In genomic region chr17:56595831-56596740, GRCh38 we compare ENCODE assay signal across 8 cellular contexts. TPM values are rescaled to one million over a fixed set of nuclear protein-coding genes. Genes with fewer than 3 reads are reported as not detected.
DNase-seq lines count a peak whose midpoint lies in the region; ATAC-seq and TF ChIP-seq lines count a peak whose summit lies in the region.

No MANE protein-coding gene starts in this region.

- peak overlapping the region; percentile 92 for H3K27ac Mint-ChIP-seq in CD8-positive, alpha-beta T cell
- no peak overlapping the region for H3K27ac Mint-ChIP-seq in nephron progenitor cell

- TF ChIP-seq CTCF in CD8-positive, alpha-beta T cell (IDR thresholded peaks at IDR 0.05), result no peak
- TF ChIP-seq CTCF in brain microvascular endothelial cell (IDR thresholded peaks at IDR 0.05; ENCODE audit: low read depth, low read length, missing control alignments) (no peak), nephron progenitor cell (IDR thresholded peaks at IDR 0.05) (no peak)

- CTCF ChIA-PET in CD8-positive, alpha-beta T cell (lab: Charles Lee), result interaction anchor here (1.4 to 4.8 kb wide), 6 partner anchors 8 to 185 kb away, joined by 4 to 63 read pairs (median 30); no protein-coding TSS in a partner anchor

- no peaks in the 10 kb centered on the region for H3K9me3 Mint-ChIP-seq in CD8-positive, alpha-beta T cell
- H3K9me3 Mint-ChIP-seq in nephron progenitor cell, result no peaks in the 10 kb centered on the region

- POLR2A ChIA-PET in CD8-positive, alpha-beta T cell (lab: Charles Lee), result interaction anchor here (0.6 to 1.3 kb wide), 5 partner anchors 9 to 238 kb away, joined by 3 to 5 read pairs (median 3); partner anchors contain the start of genes C17orf67 and DGKE

- in situ Hi-C loops in brain microvascular endothelial cell (cut with HindIII; ENCODE audit: low pct_ligation_motif_present, low sequenced_read_pairs), result no loop called here

- H3K36me3 ChIP-seq in CD8-positive, alpha-beta T cell (ENCODE audit: insufficient read depth, low read length), result no peaks in the 10 kb centered on the region
- no peaks in the 10 kb centered on the region for H3K36me3 ChIP-seq in brain microvascular endothelial cell (replicated peaks)

- peak overlapping the region; percentile 86 for H3K4me3 Mint-ChIP-seq in CD8-positive, alpha-beta T cell
- peak overlapping the region; percentile 83 for H3K4me3 Mint-ChIP-seq in nephron progenitor cell

- peak overlapping the region; percentile 79 for H3K4me3 ChIP-seq in CD8-positive, alpha-beta T cell (ENCODE audit: low read depth, low read length)
- H3K4me3 ChIP-seq in brain microvascular endothelial cell (ENCODE audit: low read depth, low read length), result peak overlapping the region; percentile 26

- peaks cover 51% of the 10 kb centered on the region for H3K4me1 Mint-ChIP-seq in CD8-positive, alpha-beta T cell (ENCODE audit: low read depth)
- peaks cover 39% of the 10 kb centered on the region for H3K4me1 Mint-ChIP-seq in nephron progenitor cell

- intact Hi-C loops in CD8-positive, alpha-beta T cell (cut with DNase I, micrococcal nuclease), result loop anchor here (10.0 kb wide), 2 partner anchors 379 to 1739 kb away; partner anchors contain the start of gene SCPEP1 (in 1 of the 2)

- peak overlapping the region; percentile 56 for H3K27ac ChIP-seq in CD8-positive, alpha-beta T cell (ENCODE audit: low read depth, low read length)
- H3K27ac ChIP-seq in brain microvascular endothelial cell, result no peak overlapping the region

- H3K36me3 Mint-ChIP-seq in CD8-positive, alpha-beta T cell, result no peaks in the 10 kb centered on the region
- no peaks in the 10 kb centered on the region for H3K36me3 Mint-ChIP-seq in nephron progenitor cell (ENCODE audit: low read depth)

- DNase-seq in CD8-positive, alpha-beta T cell, result peak in 3 of 7 experiments; percentile 16 to 66 (median 20)
- DNase-seq in LHCN-M2 (ENCODE audit: low read depth), result peak; percentile 84
- no peak for DNase-seq in brain microvascular endothelial cell
- DNase-seq in nephron progenitor cell, result peak; percentile 69

- no peak for ATAC-seq in CD8-positive, alpha-beta T cell
- ATAC-seq in HG03280 (IDR thresholded peaks at IDR 0.05; ENCODE audit: unreplicated experiment), result no peak
- ATAC-seq in HG03460 (IDR thresholded peaks at IDR 0.05; ENCODE audit: unreplicated experiment), result no peak
- ATAC-seq in GM21825 (IDR thresholded peaks at IDR 0.05; ENCODE audit: unreplicated experiment), result no peak
- ATAC-seq in HG02973 (IDR thresholded peaks at IDR 0.05; ENCODE audit: unreplicated experiment), result no peak

- peaks cover 21% of the 10 kb centered on the region for H3K27me3 Mint-ChIP-seq in CD8-positive, alpha-beta T cell (ENCODE audit: low read depth)
- H3K27me3 Mint-ChIP-seq in nephron progenitor cell (ENCODE audit: low read depth, poor library complexity), result peaks cover 57% of the 10 kb centered on the region

- H3K4me1 ChIP-seq in CD8-positive, alpha-beta T cell (ENCODE audit: insufficient read depth, low read length), result peaks cover 40% of the 10 kb centered on the region

- H3K9me3 ChIP-seq in CD8-positive, alpha-beta T cell (ENCODE audit: low read length), result no peaks in the 10 kb centered on the region

- H3K27me3 ChIP-seq in CD8-positive, alpha-beta T cell (ENCODE audit: insufficient read depth, low read length), result no peaks in the 10 kb centered on the region
- peaks cover 17% of the 10 kb centered on the region for H3K27me3 ChIP-seq in brain microvascular endothelial cell (replicated peaks)

RNA-seq across cellular contexts. Expression of gene NOG, which starts 2.6 kb away (rescaled TPM):
- total RNA-seq in CD8-positive, alpha-beta T cell, result 1 to 10 TPM; 6.6 to 6.8 TPM
- total RNA-seq in LHCN-M2 (2014; rRNA removed), result 196 and 274 TPM in 2 replicates
- polyA plus RNA-seq in LHCN-M2 (2012), result 48.6 TPM

Comparison
In these comparisons a context has a peak if more than half of its experiments do, and no peak if none do; other contexts are left out.
1. RNA of gene NOG, which starts 2.6 kb away (total RNA-seq): 196 to 274 TPM in LHCN-M2; 6.6 to 6.8 TPM in CD8-positive, alpha-beta T cell; every median in the first group is over 10 times any median in the second.